In genomic region chr1:67324068-67324467, GRCh38 we compare ENCODE assay signal across 29 cellular contexts. TPM values are rescaled to one million over a fixed set of nuclear protein-coding genes. Genes with fewer than 3 reads are reported as not detected.
"Had no signal": no experiment of that assay in that cellular context is flagged by ENCODE, and none has a peak within 500 bp of the region (broad histone marks: within the 10 kb centered on the region; RNA-seq: fewer than 3 reads in every experiment).

No MANE protein-coding gene starts in this region.

- H3K4me3 ChIP-seq: ascending aorta, cardiac muscle cell had no signal

- H3K4me1 ChIP-seq: ascending aorta had no signal

- ATAC-seq: activated naive CD8-positive, alpha-beta T cell treated with anti-CD3 and anti-CD28 coated beads, Interleukin-2, amount 50 U/mL, for 24 hours; activated T-cell treated with anti-CD3 and anti-CD28 coated beads, Interleukin-2, amount 50 U/mL, for 4 hours; activated T-cell treated with anti-CD3 and anti-CD28 coated beads, Interleukin-2, amount 50 U/mL, for 72 hours had no signal

- FAIRE-seq: bronchial epithelial cell, TTC549 had no signal

- H3K36me3 ChIP-seq: ascending aorta, cardiac muscle cell had no signal

- H3K27me3 ChIP-seq: ascending aorta, cardiac muscle cell had no signal

- H3K9me3 ChIP-seq: ascending aorta had no signal

- H3K27ac ChIP-seq: ascending aorta, cardiac muscle cell, VCaP had no signal

- DNase-seq: activated B cell treated with CpG ODN at 0.5 μM for 24 hours; activated CD4-positive, alpha-beta memory T cell treated with anti-CD3 and anti-CD28 coated beads for 36 hours; activated CD4-positive, alpha-beta T cell treated with anti-CD3 and anti-CD28 coated beads for 4 hours; activated CD4-positive, alpha-beta T cell treated with anti-CD3 and anti-CD28 coated beads, Interleukin-2, amount 10 ng/mL, durations not matched to agents 24 days and 14 days; activated CD4-positive, alpha-beta T cell treated with anti-CD3 and anti-CD28 coated beads, Interleukin-2, amount 50 U/mL, for 1 hour; activated CD4-positive, alpha-beta T cell treated with anti-CD3 and anti-CD28 coated beads, Interleukin-2, amount 50 U/mL, for 4 hours; activated CD4-positive, CD25-positive, alpha-beta regulatory T cell treated with anti-CD3 and anti-CD28 coated beads, Interleukin-2, amount 50 U/mL, for 72 hours; activated CD8-positive, alpha-beta memory T cell treated with anti-CD3 and anti-CD28 coated beads, Interleukin-2, amount 50 U/mL, for 4 hours; activated effector memory CD4-positive, alpha-beta T cell treated with Interleukin-2 at 50 U/mL for 16 hours; activated gamma-delta T cell; activated naive CD4-positive, alpha-beta T cell treated with anti-CD3 and anti-CD28 coated beads, Interleukin-2, amount 10 ng/mL, durations not matched to agents 7 days and 5 days; activated naive CD4-positive, alpha-beta T cell treated with Interleukin-2 at 50 U/mL for 16 hours; activated naive CD8-positive, alpha-beta T cell treated with anti-CD3 and anti-CD28 coated beads, Interleukin-2, amount 10 ng/mL, durations not matched to agents 7 days and 5 days; activated naive CD8-positive, alpha-beta T cell treated with anti-CD3 and anti-CD28 coated beads, Interleukin-2, amount 50 U/mL, for 24 hours; activated T-cell treated with anti-CD3 and anti-CD28 coated beads for 4 hours; activated T-cell treated with anti-CD3 and anti-CD28 coated beads, Interleukin-2, amount 50 U/mL, for 1 hour; activated T-cell treated with anti-CD3 and anti-CD28 coated beads, Interleukin-2, amount 50 U/mL, for 4 hours; activated T-cell treated with anti-CD3 and anti-CD28 coated beads, Interleukin-2, amount 50 U/mL, for 72 hours; amygdala; anterior cingulate cortex; central memory CD4-positive, alpha-beta T cell; T-helper 1 cell; T-helper 2 cell; T-helper 9 cell had no signal

RNA-seq across cellular contexts. Expression of gene IL12RB2, which starts 16.4 kb away (rescaled TPM):
- total RNA-seq: ascending aorta, cardiac muscle cell had no signal
